Comparison of ENCODE assay signal across 19 cellular contexts in genomic region chr17:77867308-77867781, GRCh38.
DNase-seq lines count a peak whose midpoint lies in the region; ATAC-seq and TF ChIP-seq lines count a peak whose summit lies in the region.
"Had no signal": no experiment of that assay in that cellular context is flagged by ENCODE, and none has a peak within 500 bp of the region (broad histone marks: within the 10 kb centered on the region; RNA-seq: fewer than 3 reads in every experiment).

No MANE protein-coding gene starts in this region.

- H3K36me3 Mint-ChIP-seq in central memory CD8-positive, alpha-beta T cell (ENCODE audit: insufficient read depth): peaks cover 2% of the 10 kb centered on the region
- H3K36me3 Mint-ChIP-seq: CD4-positive, CD25-positive, alpha-beta regulatory T cell had no signal

- peak; percentile 83 for DNase-seq in GM13977 (ENCODE audit: low spot score)
- DNase-seq in central memory CD8-positive, alpha-beta T cell (ENCODE audit: low spot score in 2 of 2): no peak
- DNase-seq in spleen: peak; percentile 74
- DNase-seq in PC-9: no peak
- no peak for DNase-seq in Right ventricle myocardium superior
- DNase-seq: activated naive CD4-positive, alpha-beta T cell; CD4-positive, CD25-positive, alpha-beta regulatory T cell; gastrocnemius medialis; NCI-H2029; NCI-H526; stimulated activated CD4-positive, alpha-beta T cell treated with anti-CD3 and anti-CD28 coated beads, Interleukin-2, amount 100 ng/mL, for 48 hours; SW 1271; transverse colon had no signal

- H3K9me3 ChIP-seq in spleen (no peaks in the 10 kb centered on the region), PC-9 (ENCODE audit: insufficient read depth, low read depth) (no peaks in the 10 kb centered on the region)
- H3K9me3 ChIP-seq: ascending aorta, gastrocnemius medialis, transverse colon had no signal

- H3K27me3 ChIP-seq in spleen (replicated peaks in 1 of 7) (peaks cover 0 to 13% (median 0%) of the 10 kb centered on the region in 7 donors), PC-9 (ENCODE audit: insufficient read depth, low read depth) (peaks cover 81% of the 10 kb centered on the region)
- H3K27me3 ChIP-seq: ascending aorta, gastrocnemius medialis had no signal

- H2AFZ ChIP-seq in PC-9: no peak overlapping the region

- CTCF ChIA-PET in PC-9 (lab: Charles Lee): no interaction called here

- POLR2A ChIA-PET in PC-9 (lab: Charles Lee; ENCODE audit: unreplicated experiment): no interaction called here

- ATAC-seq in HG02610 (IDR thresholded peaks at IDR 0.05; ENCODE audit: unreplicated experiment) (peak; percentile 44), GM19035 (IDR thresholded peaks at IDR 0.05; ENCODE audit: unreplicated experiment) (no peak), GM21367 (IDR thresholded peaks at IDR 0.05; ENCODE audit: unreplicated experiment) (no peak), Right ventricle myocardium superior (ENCODE audit: poor library complexity) (no peak)
- no peak for ATAC-seq in central memory CD8-positive, alpha-beta T cell (replicated peaks; ENCODE audit: extremely low read depth, poor library complexity, severe bottlenecking)
- ATAC-seq: gastrocnemius medialis, Panc1, right cardiac atrium had no signal

- no peak for TF ChIP-seq POLR2A in spleen (IDR thresholded peaks at IDR 0.05)

- peaks cover 33% of the 10 kb centered on the region for H3K4me1 Mint-ChIP-seq in central memory CD8-positive, alpha-beta T cell

- no peaks in the 10 kb centered on the region for H3K27me3 Mint-ChIP-seq in central memory CD8-positive, alpha-beta T cell
- H3K27me3 Mint-ChIP-seq: CD4-positive, CD25-positive, alpha-beta regulatory T cell had no signal

- H3K9me2 ChIP-seq in PC-9 (ENCODE audit: insufficient read depth): no peaks in the 10 kb centered on the region

- H3K4me1 ChIP-seq in spleen (peaks cover 18 to 86% (median 55%) of the 10 kb centered on the region in 6 donors), PC-9 (replicated peaks; ENCODE audit: insufficient read depth) (no peaks in the 10 kb centered on the region)

- intact Hi-C loops in spleen (cut with DNase I; ENCODE audit: low total_unique reads) (no loop called here), PC-9 (cut with micrococcal nuclease; ENCODE audit: unreplicated experiment) (no loop called here), Right ventricle myocardium superior (cut with DNase I) (no loop called here)

- H3K27ac Mint-ChIP-seq in central memory CD8-positive, alpha-beta T cell (ENCODE audit: low read depth): peak overlapping the region; percentile 78

- WGBS in spleen, 5 donors: 38 to 69% (median 48%) methylated on average over 5 of the region's 5 CpGs

- TF ChIP-seq CTCF in GM13977 (IDR thresholded peaks at IDR 0.05; ENCODE audit: extremely low read depth, insufficient read depth, missing control alignments) (no peak), spleen (IDR thresholded peaks at IDR 0.05 in 8 of 11, conservative IDR thresholded peaks at IDR 0.05 in 3 of 11) (no peak), PC-9 (conservative IDR thresholded peaks at IDR 0.05) (no peak)

- no TSS peak for BruUV-seq in PC-9 (replicated peaks; lab: Mats Ljungman, UMichigan)

- H3K4me2 ChIP-seq in PC-9: no peak overlapping the region

- no peaks in the 10 kb centered on the region for H4K20me1 ChIP-seq in PC-9 (ENCODE audit: insufficient read depth)

- no peak overlapping the region for H3K4me3 Mint-ChIP-seq in central memory CD8-positive, alpha-beta T cell
- H3K4me3 Mint-ChIP-seq: CD4-positive, CD25-positive, alpha-beta regulatory T cell had no signal

- H3K79me2 ChIP-seq in PC-9 (ENCODE audit: low read depth): no peaks in the 10 kb centered on the region

- no peak overlapping the region for H3K4me3 ChIP-seq in spleen
- H3K4me3 ChIP-seq in PC-9: no peak overlapping the region
- H3K4me3 ChIP-seq: ascending aorta, gastrocnemius medialis, transverse colon had no signal

- no peaks in the 10 kb centered on the region for H3K9me3 Mint-ChIP-seq in central memory CD8-positive, alpha-beta T cell

- in situ Hi-C loops in GM13977 (cut with MboI; ENCODE audit: low pct_unique_long_range_greater_than_20kb, low sequenced_read_pairs, unreplicated experiment): no loop called here

- H3F3A ChIP-seq in PC-9 (ENCODE audit: insufficient read depth, low read depth): no peaks in the 10 kb centered on the region

- no peaks in the 10 kb centered on the region for H3K36me3 ChIP-seq in spleen
- H3K36me3 ChIP-seq in PC-9 (ENCODE audit: low read depth): no peaks in the 10 kb centered on the region
- H3K36me3 ChIP-seq: ascending aorta, gastrocnemius medialis, transverse colon had no signal

- H3K27ac ChIP-seq in spleen (no peak overlapping the region), PC-9 (no peak overlapping the region)
- H3K27ac ChIP-seq: ascending aorta, gastrocnemius medialis, transverse colon had no signal

Comparison
In these comparisons a context has a peak if more than half of its experiments do, and no peak if none do; other contexts are left out.
1. DNase-seq: peak in GM13977 (single experiment) and spleen (single experiment); none in central memory CD8-positive, alpha-beta T cell (0 of 2), PC-9 (0 of 2) and Right ventricle myocardium superior (single experiment).